In genomic region chr20:47141941-47142781, GRCh38 we compare ENCODE assay signal across 15 cellular contexts.
DNase-seq lines count a peak whose midpoint lies in the region; ATAC-seq and TF ChIP-seq lines count a peak whose summit lies in the region.
"Had no signal": no experiment of that assay in that cellular context is flagged by ENCODE, and none has a peak within 500 bp of the region (broad histone marks: within the 10 kb centered on the region; RNA-seq: fewer than 3 reads in every experiment).

No MANE protein-coding gene starts in this region.

- no peak overlapping the region for H2BK12ac ChIP-seq in trophoblast cell (ENCODE audit: low read length)

- H2BK120ac ChIP-seq in trophoblast cell (ENCODE audit: insufficient read depth, low read length, poor library complexity) = no peak overlapping the region

- H2AFZ ChIP-seq in trophoblast cell (ENCODE audit: insufficient read depth, low read length, poor library complexity) = no peak overlapping the region

- H3K23ac ChIP-seq in trophoblast cell (ENCODE audit: low read length) = no peak overlapping the region

- H3K27me3 ChIP-seq in trophoblast cell (ENCODE audit: insufficient read depth, low read length) (no peaks in the 10 kb centered on the region), endodermal cell (ENCODE audit: control insufficient read depth, insufficient read depth, low read length, poor library complexity, severe bottlenecking) (no peaks in the 10 kb centered on the region)
- H3K27me3 ChIP-seq in CD8-positive, alpha-beta T cell (ENCODE audit: insufficient read depth, low read length) = no peaks in the 10 kb centered on the region

- no peak overlapping the region for H3K14ac ChIP-seq in trophoblast cell (ENCODE audit: low read length)

- H3K9ac ChIP-seq in trophoblast cell (ENCODE audit: low read length) = no peak overlapping the region
- H3K9ac ChIP-seq in endodermal cell (ENCODE audit: extremely low read depth, low read length, poor library complexity, severe bottlenecking) = no peak overlapping the region

- H3K4me3 ChIP-seq in trophoblast cell (ENCODE audit: low read depth, low read length) = no peak overlapping the region
- H3K4me3 ChIP-seq in CD8-positive, alpha-beta T cell (ENCODE audit: low read depth, low read length) = no peak overlapping the region
- no peak overlapping the region for H3K4me3 ChIP-seq in endodermal cell (ENCODE audit: low read length)

- H3K36me3 ChIP-seq in trophoblast cell (ENCODE audit: control insufficient read depth in 1 of 2, insufficient read depth in 2 of 2, low read length in 2 of 2) (no peaks in the 10 kb centered on the region), endodermal cell (ENCODE audit: control insufficient read depth, insufficient read depth, low read length) (peaks cover 21% of the 10 kb centered on the region)
- H3K36me3 ChIP-seq in CD8-positive, alpha-beta T cell (ENCODE audit: insufficient read depth, low read length) = no peaks in the 10 kb centered on the region

- H2BK5ac ChIP-seq in trophoblast cell (ENCODE audit: low read depth, low read length, poor library complexity) = peak overlapping the region; percentile 39

- no peak overlapping the region for H4K12ac ChIP-seq in trophoblast cell (ENCODE audit: low read depth, low read length)

- H3K27me3 Mint-ChIP-seq in Calu3 (ENCODE audit: unreplicated experiment) (no peaks in the 10 kb centered on the region), endodermal cell (ENCODE audit: insufficient read depth) (no peaks in the 10 kb centered on the region)
- H3K27me3 Mint-ChIP-seq in dendritic cell treated with granulocyte-macrophage colony-stimulating factor and Interleukin-4, amounts not matched to agents 40 ng/mL and 50 ng/mL, for 4 days = peaks cover 4% of the 10 kb centered on the region
- no peaks in the 10 kb centered on the region for H3K27me3 Mint-ChIP-seq in CD8-positive, alpha-beta T cell (ENCODE audit: low read depth)
- H3K27me3 Mint-ChIP-seq: IgD-negative memory B cell had no signal

- no peak overlapping the region for H4K8ac ChIP-seq in trophoblast cell (ENCODE audit: low read depth, low read length)

- H3K36me3 Mint-ChIP-seq in Calu3 (ENCODE audit: insufficient read depth, unreplicated experiment) (no peaks in the 10 kb centered on the region), endodermal cell (ENCODE audit: low read depth) (peaks cover 18% of the 10 kb centered on the region)
- H3K36me3 Mint-ChIP-seq in dendritic cell treated with granulocyte-macrophage colony-stimulating factor and Interleukin-4, amounts not matched to agents 40 ng/mL and 50 ng/mL, for 4 days (ENCODE audit: low read depth) = no peaks in the 10 kb centered on the region
- H3K36me3 Mint-ChIP-seq in CD8-positive, alpha-beta T cell = no peaks in the 10 kb centered on the region

- TF ChIP-seq CTCF in Calu3 (IDR thresholded peaks at IDR 0.05; ENCODE audit: unreplicated experiment) = no peak
- TF ChIP-seq CTCF in GM10266 (IDR thresholded peaks at IDR 0.05; ENCODE audit: control insufficient read depth, insufficient read depth, low read depth, missing control alignments) = no peak
- TF ChIP-seq CTCF in CD8-positive, alpha-beta T cell (IDR thresholded peaks at IDR 0.05) = no peak
- TF ChIP-seq CTCF in endodermal cell (conservative IDR thresholded peaks at IDR 0.05) = no peak

- H3K79me1 ChIP-seq in trophoblast cell (ENCODE audit: low read length) = peaks cover 10% of the 10 kb centered on the region

- no peak overlapping the region for H3K27ac ChIP-seq in trophoblast cell (ENCODE audit: low read depth, low read length)
- H3K27ac ChIP-seq in CD8-positive, alpha-beta T cell (ENCODE audit: low read depth, low read length) = no peak overlapping the region
- H3K27ac ChIP-seq in endodermal cell (ENCODE audit: low read depth, low read length) = no peak overlapping the region

- H3K79me2 ChIP-seq in trophoblast cell (ENCODE audit: control insufficient read depth, insufficient read depth, low read length, poor library complexity) = no peaks in the 10 kb centered on the region

- H3K4me1 Mint-ChIP-seq in Calu3 (ENCODE audit: low read depth, unreplicated experiment) = peaks cover 71% of the 10 kb centered on the region
- H3K4me1 Mint-ChIP-seq in dendritic cell treated with granulocyte-macrophage colony-stimulating factor and Interleukin-4, amounts not matched to agents 40 ng/mL and 50 ng/mL, for 4 days (ENCODE audit: low read depth) = peaks cover 36% of the 10 kb centered on the region
- H3K4me1 Mint-ChIP-seq in CD8-positive, alpha-beta T cell (ENCODE audit: low read depth) = no peaks in the 10 kb centered on the region
- H3K4me1 Mint-ChIP-seq in endodermal cell = peaks cover 12% of the 10 kb centered on the region
- H3K4me1 Mint-ChIP-seq: IgD-negative memory B cell had no signal

- H3K4ac ChIP-seq in trophoblast cell (ENCODE audit: low read depth, low read length) = no peak overlapping the region

- POLR2A ChIA-PET in CD8-positive, alpha-beta T cell (lab: Charles Lee) = no interaction called here

- no peak overlapping the region for H2AK5ac ChIP-seq in trophoblast cell (ENCODE audit: low read length)

- H3K9me3 ChIP-seq in trophoblast cell (ENCODE audit: insufficient read depth, low read depth, low read length) = no peaks in the 10 kb centered on the region
- no peaks in the 10 kb centered on the region for H3K9me3 ChIP-seq in CD8-positive, alpha-beta T cell (ENCODE audit: low read length)
- H3K9me3 ChIP-seq in endodermal cell (ENCODE audit: control insufficient read depth, low read length) = peaks cover 15% of the 10 kb centered on the region

- WGBS in trophoblast cell (ENCODE audit: extremely low coverage, insufficient coverage, insufficient read length) = no CpG with 5 or more reads among the region's 5 CpGs
- 90% methylated on average over 3 to 5 of the region's 5 CpGs for WGBS in endodermal cell (ENCODE audit: insufficient coverage in 1 of 2, insufficient read length in 1 of 2), 2 experiments

- ATAC-seq in CD8-positive, alpha-beta T cell = no peak

- no TSS peak for BruUV-seq in Calu3 (replicated peaks; lab: Mats Ljungman, UMichigan)

- DNase-seq in Calu3 (peak; percentile 31), M059J (ENCODE audit: low read depth) (peak; percentile 38), trophoblast cell (peak in 1 of 2 donors; percentile 26), GM10266 (ENCODE audit: extremely low spot score) (no peak), endodermal cell (no peak)
- no peak for DNase-seq in CD8-positive, alpha-beta T cell
- DNase-seq: ACHN; C1 segment of cervical spinal cord; H9; Kasumi-1; NCI-H1105; NCI-H2081 treated with DMSO at 0.1 percent for 48 hours; NK-92 treated with Interleukin-12 subunit alpha and Interleukin-12 subunit beta, amount 100 ng/mL, for 24 hours had no signal

- CTCF ChIA-PET in Calu3 (lab: Charles Lee) = interaction anchor here (2.2 kb wide), 1 partner anchor 17 kb away, joined by 10 read pairs; no protein-coding TSS in a partner anchor
- CTCF ChIA-PET in CD8-positive, alpha-beta T cell (lab: Charles Lee) = no interaction called here

- H3K9me3 Mint-ChIP-seq in Calu3 (ENCODE audit: low read depth, unreplicated experiment) (peaks cover 2% of the 10 kb centered on the region), endodermal cell (peaks cover 16% of the 10 kb centered on the region)
- H3K9me3 Mint-ChIP-seq in dendritic cell treated with granulocyte-macrophage colony-stimulating factor and Interleukin-4, amounts not matched to agents 40 ng/mL and 50 ng/mL, for 4 days = peaks cover 14% of the 10 kb centered on the region
- H3K9me3 Mint-ChIP-seq in CD8-positive, alpha-beta T cell = peaks cover 3% of the 10 kb centered on the region

- H3K4me3 Mint-ChIP-seq in Calu3 (ENCODE audit: low read depth, unreplicated experiment) (no peak overlapping the region), endodermal cell (no peak overlapping the region)
- no peak overlapping the region for H3K4me3 Mint-ChIP-seq in dendritic cell treated with granulocyte-macrophage colony-stimulating factor and Interleukin-4, amounts not matched to agents 40 ng/mL and 50 ng/mL, for 4 days
- H3K4me3 Mint-ChIP-seq in CD8-positive, alpha-beta T cell = no peak overlapping the region
- H3K4me3 Mint-ChIP-seq: H9, IgD-negative memory B cell had no signal

- no peak overlapping the region for H4K91ac ChIP-seq in trophoblast cell (ENCODE audit: low read depth, low read length)

- intact Hi-C loops in Calu3 (cut with micrococcal nuclease; ENCODE audit: unreplicated experiment) = no loop called here
- intact Hi-C loops in dendritic cell treated with granulocyte-macrophage colony-stimulating factor and Interleukin-4, amounts not matched to agents 40 ng/mL and 50 ng/mL, for 4 days (cut with micrococcal nuclease) = no loop called here
- intact Hi-C loops in CD8-positive, alpha-beta T cell (cut with DNase I, micrococcal nuclease) = no loop called here

- H3K4me2 ChIP-seq in trophoblast cell (ENCODE audit: low read length) = no peak overlapping the region

- H3K18ac ChIP-seq in trophoblast cell (ENCODE audit: low read length) = no peak overlapping the region

- H3K4me1 ChIP-seq in trophoblast cell (ENCODE audit: control insufficient read depth in 1 of 2, insufficient read depth in 2 of 2, low read length in 2 of 2) (peaks cover 12 to 19% of the 10 kb centered on the region in 2 experiments), endodermal cell (ENCODE audit: control insufficient read depth, insufficient read depth, low read length) (no peaks in the 10 kb centered on the region)
- H3K4me1 ChIP-seq in CD8-positive, alpha-beta T cell (ENCODE audit: insufficient read depth, low read length) = no peaks in the 10 kb centered on the region

- H3K27ac Mint-ChIP-seq in Calu3 (ENCODE audit: unreplicated experiment) (peak overlapping the region; percentile 48), endodermal cell (no peak overlapping the region)
- H3K27ac Mint-ChIP-seq in dendritic cell treated with granulocyte-macrophage colony-stimulating factor and Interleukin-4, amounts not matched to agents 40 ng/mL and 50 ng/mL, for 4 days = peak overlapping the region; percentile 73
- no peak overlapping the region for H3K27ac Mint-ChIP-seq in CD8-positive, alpha-beta T cell
- H3K27ac Mint-ChIP-seq: H9, IgD-negative memory B cell had no signal

Comparison
In these comparisons a context has a peak if more than half of its experiments do, and no peak if none do; other contexts are left out.
1. DNase-seq: peak in Calu3 (single experiment) and M059J (single experiment); none in GM10266 (single experiment), CD8-positive, alpha-beta T cell (0 of 7) and endodermal cell (single experiment).
2. H3K27ac Mint-ChIP-seq: peak in Calu3 (single experiment) and dendritic cell treated with granulocyte-macrophage colony-stimulating factor and Interleukin-4, amounts not matched to agents 40 ng/mL and 50 ng/mL, for 4 days (single experiment); none in CD8-positive, alpha-beta T cell (single experiment) and endodermal cell (single experiment).